In genomic region chr1:87333692-87334347, GRCh38 we compare ENCODE assay signal across 8 cellular contexts. TPM values are rescaled to one million over a fixed set of nuclear protein-coding genes. Genes with fewer than 3 reads are reported as not detected.
A peak's percentile ranks its signal among the peaks of the same experiment; 100 is the strongest.
DNase-seq lines count a peak whose midpoint lies in the region; ATAC-seq, FAIRE-seq and TF ChIP-seq lines count a peak whose summit lies in the region.

No MANE protein-coding gene starts in this region.

- TF ChIP-seq CTCF in CD8-positive, alpha-beta T cell (IDR thresholded peaks at IDR 0.05) = no peak
- TF ChIP-seq CTCF in keratinocyte (optimal IDR thresholded peaks at IDR 0.05 in 1 of 3, IDR thresholded peaks at IDR 0.05 in 1 of 3, conservative IDR thresholded peaks at IDR 0.05 in 1 of 3; ENCODE audit: extremely low read depth in 1 of 3, insufficient read depth in 2 of 3, low read length in 3 of 3) = no peak
- no peak for TF ChIP-seq CTCF in upper lobe of left lung (IDR thresholded peaks at IDR 0.05)

- no peak for TF ChIP-seq EP300 in upper lobe of left lung (IDR thresholded peaks at IDR 0.05)

- H3K36me3 ChIP-seq in CD8-positive, alpha-beta T cell (ENCODE audit: insufficient read depth, low read length) = no peaks in the 10 kb centered on the region
- H3K36me3 ChIP-seq in keratinocyte (ENCODE audit: control insufficient read depth in 2 of 2, extremely low read depth in 1 of 2, insufficient read depth in 2 of 2, low read length in 2 of 2) (peaks cover 0 to 9% of the 10 kb centered on the region in 2 experiments), upper lobe of left lung (no peaks in the 10 kb centered on the region), SJCRH30 (peaks cover 45% of the 10 kb centered on the region)

- peaks cover 3% of the 10 kb centered on the region for H3K9me1 ChIP-seq in keratinocyte (ENCODE audit: control insufficient read depth, extremely low read depth, insufficient read depth, low read length)

- WGBS in upper lobe of left lung, 2 donors = 58 to 63% methylated on average over 10 of the region's 10 CpGs

- H3K27ac ChIP-seq in CD8-positive, alpha-beta T cell (ENCODE audit: low read depth, low read length) = no peak overlapping the region
- H3K27ac ChIP-seq in keratinocyte (ENCODE audit: control insufficient read depth, insufficient read depth, low read length) (peak overlapping the region; percentile 61), upper lobe of left lung (peak overlapping the region; percentile 84 to 94 (median 88)), SJCRH30 (no peak overlapping the region)

- CTCF ChIA-PET in CD8-positive, alpha-beta T cell (lab: Charles Lee) = interaction anchor here (0.9 to 1.8 kb wide), 3 partner anchors 11 to 21 kb away, joined by 3 to 4 read pairs (median 4); no protein-coding TSS in a partner anchor

- no peaks in the 10 kb centered on the region for H3K27me3 Mint-ChIP-seq in CD8-positive, alpha-beta T cell (ENCODE audit: low read depth)
- H3K27me3 Mint-ChIP-seq in activated naive CD8-positive, alpha-beta T cell = no peaks in the 10 kb centered on the region

- intact Hi-C loops in CD8-positive, alpha-beta T cell (cut with DNase I, micrococcal nuclease) = loop anchor here (5.0 to 10.0 kb wide), 6 partner anchors 289 to 1629 kb away; partner anchors contain the start of genes GTF2B (in 1 of the 2), SH3GLB1 (in 1 of the 2) and ZNHIT6 (in 1 of the 2)

- H3K9ac ChIP-seq in keratinocyte (ENCODE audit: control insufficient read depth, extremely low read depth, insufficient read depth, low read length) = peak overlapping the region; percentile 80

- H2AFZ ChIP-seq in keratinocyte (ENCODE audit: control insufficient read depth, low read length) = peak overlapping the region; percentile 21

- peaks cover 57% of the 10 kb centered on the region for H3K79me2 ChIP-seq in keratinocyte (ENCODE audit: control insufficient read depth, insufficient read depth, low read length)

- H3K36me3 Mint-ChIP-seq in CD8-positive, alpha-beta T cell = peaks cover 13% of the 10 kb centered on the region
- H3K36me3 Mint-ChIP-seq in activated naive CD8-positive, alpha-beta T cell = peaks cover 5% of the 10 kb centered on the region

- peaks cover 64% of the 10 kb centered on the region for H3K4me1 Mint-ChIP-seq in CD8-positive, alpha-beta T cell (ENCODE audit: low read depth)
- peaks cover 66% of the 10 kb centered on the region for H3K4me1 Mint-ChIP-seq in activated naive CD8-positive, alpha-beta T cell (ENCODE audit: low read depth)

- POLR2A ChIA-PET in CD8-positive, alpha-beta T cell (lab: Charles Lee) = no interaction called here

- H3K27ac Mint-ChIP-seq in CD8-positive, alpha-beta T cell = peak overlapping the region; percentile 90
- peak overlapping the region; percentile 93 for H3K27ac Mint-ChIP-seq in activated naive CD8-positive, alpha-beta T cell

- dilution Hi-C loops in keratinocyte (cut with MboI; ENCODE audit: extremely low pct_ligation_motif_present, low sequenced_read_pairs) = no loop called here

- no peaks in the 10 kb centered on the region for H3K9me3 ChIP-seq in CD8-positive, alpha-beta T cell (ENCODE audit: low read length)
- H3K9me3 ChIP-seq in keratinocyte (ENCODE audit: control insufficient read depth, low read depth, low read length) = no peaks in the 10 kb centered on the region
- H3K9me3 ChIP-seq in upper lobe of left lung = no peaks in the 10 kb centered on the region
- no peaks in the 10 kb centered on the region for H3K9me3 ChIP-seq in SJCRH30 (replicated peaks)

- H3K9me3 Mint-ChIP-seq in CD8-positive, alpha-beta T cell = no peaks in the 10 kb centered on the region
- no peaks in the 10 kb centered on the region for H3K9me3 Mint-ChIP-seq in activated naive CD8-positive, alpha-beta T cell (ENCODE audit: low read depth)

- ATAC-seq in CD8-positive, alpha-beta T cell = no peak
- ATAC-seq in HG02885 (IDR thresholded peaks at IDR 0.05; ENCODE audit: poor library complexity, unreplicated experiment) = peak; percentile 28
- no peak for ATAC-seq in upper lobe of left lung (ENCODE audit: low FRiP score in 2 of 2)
- no peak for ATAC-seq in GM21526 (IDR thresholded peaks at IDR 0.05; ENCODE audit: low FRiP score, unreplicated experiment)

- H3K4me2 ChIP-seq in keratinocyte (ENCODE audit: control insufficient read depth, extremely low read depth, insufficient read depth, low read depth, low read length) = peak overlapping the region; percentile 91

- DNase-seq in CD8-positive, alpha-beta T cell = no peak
- DNase-seq in keratinocyte (ENCODE audit: low read depth, low spot score) = no peak
- DNase-seq in upper lobe of left lung = no peak
- DNase-seq in NCI-H1417 (lab: John Stamatoyannopoulos, UW) = no peak
- DNase-seq in SJCRH30 = no peak

- no peak for TF ChIP-seq POLR2A in upper lobe of left lung (IDR thresholded peaks at IDR 0.05)

- no peak for FAIRE-seq in keratinocyte (lab: Jason Lieb, UNC)

- peaks cover 42% of the 10 kb centered on the region for H3K4me1 ChIP-seq in CD8-positive, alpha-beta T cell (ENCODE audit: insufficient read depth, low read length)
- H3K4me1 ChIP-seq in keratinocyte (ENCODE audit: control insufficient read depth, extremely low read depth, insufficient read depth, low read length) (peaks cover 33% of the 10 kb centered on the region), upper lobe of left lung (peaks cover 34 to 46% (median 39%) of the 10 kb centered on the region in 4 donors), SJCRH30 (0 out of 2 replicates have a peak, but pooled peaks cover 3% of the 10 kb centered on the region)

- no peak overlapping the region for H3K4me3 ChIP-seq in CD8-positive, alpha-beta T cell (ENCODE audit: low read depth, low read length)
- H3K4me3 ChIP-seq in keratinocyte (ENCODE audit: control insufficient read depth in 2 of 3, extremely low read depth in 1 of 3, insufficient read depth in 2 of 3, low read depth in 1 of 3, low read length in 3 of 3) (peak overlapping the region; percentile 50 to 66 (median 60)), upper lobe of left lung (peak overlapping the region in 3 of 4 donors; percentile 71 to 84 (median 82)), SJCRH30 (no peak overlapping the region)

- H3K27me3 ChIP-seq in CD8-positive, alpha-beta T cell (ENCODE audit: insufficient read depth, low read length) = no peaks in the 10 kb centered on the region
- H3K27me3 ChIP-seq in keratinocyte (ENCODE audit: control insufficient read depth, extremely low read depth, insufficient read depth, low read length) (no peaks in the 10 kb centered on the region), upper lobe of left lung (no peaks in the 10 kb centered on the region), SJCRH30 (no peaks in the 10 kb centered on the region)

- peaks cover 7% of the 10 kb centered on the region for H4K20me1 ChIP-seq in keratinocyte (ENCODE audit: control insufficient read depth, extremely low read depth, insufficient read depth, low read length)

- H3K4me3 Mint-ChIP-seq in CD8-positive, alpha-beta T cell = peak overlapping the region; percentile 89
- H3K4me3 Mint-ChIP-seq in activated naive CD8-positive, alpha-beta T cell = peak overlapping the region; percentile 90

RNA-seq across cellular contexts. Expression of gene LMO4, which starts 5.1 kb away (rescaled TPM):
- total RNA-seq in CD8-positive, alpha-beta T cell = 10 to 100 TPM; 16.8 to 17.6 TPM
- polyA plus RNA-seq in keratinocyte = 31.7 to 33.4 TPM (median 33.4 TPM) in 3 replicates
- 15.5 TPM for polyA plus RNA-seq in keratinocyte (2011; ENCODE audit: low read depth)
- polyA plus RNA-seq in keratinocyte (2011; cell fraction: cytosol; rRNA removed) = 24.2 and 34.9 TPM in 2 replicates
- 22.1 and 24.3 TPM in 2 replicates for polyA plus RNA-seq in keratinocyte (2011; cell fraction: nucleus; rRNA removed)
- 23.5 and 48.9 TPM in 2 replicates for polyA plus RNA-seq in keratinocyte (2012; ENCODE audit: low replicate concordance)
- polyA minus RNA-seq in keratinocyte = 9.5 to 19.7 TPM (median 16.3 TPM) in 3 replicates
- polyA minus RNA-seq in keratinocyte (2011; cell fraction: cytosol; rRNA and poly(A)+ RNA removed) = 15.2 TPM
- 3.1 and 5.0 TPM in 2 replicates for polyA minus RNA-seq in keratinocyte (2011; cell fraction: nucleus; rRNA and poly(A)+ RNA removed)
- 10 to 100 TPM; 23.7 to 54.4 (median 42.4) TPM for total RNA-seq in upper lobe of left lung
- total RNA-seq in SJCRH30 (2014; rRNA removed; shearing (Covaris generic)) = 82.0 and 88.3 TPM in 2 replicates

Comparison
In these comparisons a context has a peak if more than half of its experiments do, and no peak if none do; other contexts are left out.
1. H3K27ac ChIP-seq: peak in keratinocyte (single experiment) and upper lobe of left lung (4 of 4); none in CD8-positive, alpha-beta T cell (single experiment) and SJCRH30 (single experiment).
2. H3K4me3 ChIP-seq: peak in keratinocyte (3 of 3) and upper lobe of left lung (3 of 4); none in CD8-positive, alpha-beta T cell (single experiment) and SJCRH30 (single experiment).